1 cellular context compared by ENCODE assay signal in the genomic region with DNA sequence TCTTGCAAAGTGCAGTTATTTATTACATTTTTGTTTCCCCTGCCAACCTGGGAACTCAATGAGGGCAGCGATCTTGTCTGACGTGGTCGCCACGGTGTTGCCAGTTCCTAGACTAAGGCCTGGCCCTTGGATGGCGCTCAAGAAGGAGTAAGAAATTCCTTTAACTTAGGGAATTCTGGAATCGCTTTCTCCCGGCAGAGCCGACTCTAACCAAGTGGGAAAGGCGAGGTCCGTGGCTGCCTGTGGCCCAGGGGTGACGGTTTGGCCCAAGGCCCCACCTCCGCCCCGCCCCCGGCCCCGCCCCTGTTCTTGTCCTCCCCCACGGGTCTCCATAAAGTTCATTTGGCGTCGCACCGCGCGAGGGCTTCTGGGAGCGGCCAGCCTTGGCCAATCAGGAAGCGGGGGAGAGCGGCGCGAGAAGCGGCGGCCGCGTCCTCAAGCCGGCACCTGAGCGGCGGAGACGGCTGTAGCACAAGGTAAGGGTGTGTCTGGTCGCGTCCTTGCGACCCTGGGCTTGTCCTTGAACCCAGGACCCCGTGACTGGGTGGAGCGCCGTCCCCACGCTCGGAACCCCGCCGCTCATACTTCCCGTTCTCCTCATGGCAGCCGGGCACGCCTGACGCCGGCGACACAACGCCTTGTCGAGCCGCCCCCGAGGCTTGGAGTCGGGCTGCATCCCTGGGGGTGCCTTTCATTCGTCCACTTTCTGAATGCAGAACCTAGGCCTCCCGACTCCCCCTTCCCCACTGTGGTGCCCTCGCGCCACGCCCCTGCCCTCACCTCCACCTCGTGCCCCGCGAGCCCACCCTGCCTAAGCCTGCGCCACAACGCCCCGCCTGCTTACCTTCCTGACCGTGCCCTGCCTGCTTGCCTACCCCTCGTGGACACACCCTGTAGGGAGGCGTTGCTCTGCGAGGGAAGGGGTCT.
TF ChIP-seq lines count a peak whose summit lies in the region.

A gene (plus strand): TSS at position 394 of the 927 bp plus-strand sequence. CDS start 18,119 bp downstream, outside the sequence.

TF ChIP-seq in K562, 482 proteins besides CTCF, POLR2A, EP300 and RAD21 (continued from another document and continues in another):
- TF ChIP-seq, protein P1, sequence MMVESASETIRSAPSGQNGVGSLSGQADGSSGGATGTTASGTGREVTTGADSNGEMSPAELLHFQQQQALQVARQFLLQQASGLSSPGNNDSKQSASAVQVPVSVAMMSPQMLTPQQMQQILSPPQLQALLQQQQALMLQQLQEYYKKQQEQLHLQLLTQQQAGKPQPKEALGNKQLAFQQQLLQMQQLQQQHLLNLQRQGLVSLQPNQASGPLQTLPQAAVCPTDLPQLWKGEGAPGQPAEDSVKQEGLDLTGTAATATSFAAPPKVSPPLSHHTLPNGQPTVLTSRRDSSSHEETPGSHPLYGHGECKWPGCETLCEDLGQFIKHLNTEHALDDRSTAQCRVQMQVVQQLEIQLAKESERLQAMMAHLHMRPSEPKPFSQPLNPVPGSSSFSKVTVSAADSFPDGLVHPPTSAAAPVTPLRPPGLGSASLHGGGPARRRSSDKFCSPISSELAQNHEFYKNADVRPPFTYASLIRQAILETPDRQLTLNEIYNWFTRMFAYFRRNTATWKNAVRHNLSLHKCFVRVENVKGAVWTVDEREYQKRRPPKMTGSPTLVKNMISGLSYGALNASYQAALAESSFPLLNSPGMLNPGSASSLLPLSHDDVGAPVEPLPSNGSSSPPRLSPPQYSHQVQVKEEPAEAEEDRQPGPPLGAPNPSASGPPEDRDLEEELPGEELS (CRISPR knock-in tag; IDR thresholded peaks at IDR 0.05; ENCODE audit: borderline replicate concordance), result no peak
- TF ChIP-seq ZNF224 (CRISPR knock-in tag; IDR thresholded peaks at IDR 0.05) (no peak), PHB2 (IDR thresholded peaks at IDR 0.05; ENCODE audit: low read depth) (no peak), HDGF (IDR thresholded peaks at IDR 0.05) (no peak), CHD1 (IDR thresholded peaks at IDR 0.05; ENCODE audit: low read length) (peak; percentile 49), CHCHD3 (CRISPR knock-in tag; IDR thresholded peaks at IDR 0.05) (no peak), MYBL2 (IDR thresholded peaks at IDR 0.05; ENCODE audit: low read depth) (no peak), MYBL2 (CRISPR knock-in tag; IDR thresholded peaks at IDR 0.05; ENCODE audit: borderline replicate concordance) (0 out of 2 replicates have a peak, but pooled peaks have one; percentile 39), MCM2 (IDR thresholded peaks at IDR 0.05; ENCODE audit: low read depth) (no peak), DMBX1 (CRISPR knock-in tag; IDR thresholded peaks at IDR 0.05; ENCODE audit: borderline replicate concordance) (no peak), ZNF589 (CRISPR knock-in tag; IDR thresholded peaks at IDR 0.05; ENCODE audit: low read depth) (no peak), FOXK1 (CRISPR knock-in tag; IDR thresholded peaks at IDR 0.05; ENCODE audit: borderline replicate concordance) (no peak), HOXB6 (CRISPR knock-in tag; IDR thresholded peaks at IDR 0.05; ENCODE audit: borderline replicate concordance) (no peak), SMARCA4 (IDR thresholded peaks at IDR 0.05) (no peak), NR2C2 (CRISPR knock-in tag; IDR thresholded peaks at IDR 0.05) (no peak), NR2C2 (tag; IDR thresholded peaks at IDR 0.05) (peak; percentile 76), ZNF780A (CRISPR knock-in tag; IDR thresholded peaks at IDR 0.05) (no peak), YBX1 (IDR thresholded peaks at IDR 0.05) (no peak), JUN (IDR thresholded peaks at IDR 0.05; ENCODE audit: borderline replicate concordance, low read depth, low read length) (no peak), JUN (CRISPR knock-in tag; IDR thresholded peaks at IDR 0.05; ENCODE audit: borderline replicate concordance) (no peak), SAFB2 (IDR thresholded peaks at IDR 0.05; ENCODE audit: borderline replicate concordance, low read depth, low read length, severe bottlenecking) (no peak), STAT5A (IDR thresholded peaks at IDR 0.05; ENCODE audit: borderline replicate concordance, low read length) (no peak), RBM25 (IDR thresholded peaks at IDR 0.05; ENCODE audit: low read depth, low read length, severe bottlenecking) (peak; percentile 74), CBFA2T3 (IDR thresholded peaks at IDR 0.05) (no peak), ZNF23 (CRISPR knock-in tag; IDR thresholded peaks at IDR 0.05) (no peak)
- TF ChIP-seq, protein P2, sequence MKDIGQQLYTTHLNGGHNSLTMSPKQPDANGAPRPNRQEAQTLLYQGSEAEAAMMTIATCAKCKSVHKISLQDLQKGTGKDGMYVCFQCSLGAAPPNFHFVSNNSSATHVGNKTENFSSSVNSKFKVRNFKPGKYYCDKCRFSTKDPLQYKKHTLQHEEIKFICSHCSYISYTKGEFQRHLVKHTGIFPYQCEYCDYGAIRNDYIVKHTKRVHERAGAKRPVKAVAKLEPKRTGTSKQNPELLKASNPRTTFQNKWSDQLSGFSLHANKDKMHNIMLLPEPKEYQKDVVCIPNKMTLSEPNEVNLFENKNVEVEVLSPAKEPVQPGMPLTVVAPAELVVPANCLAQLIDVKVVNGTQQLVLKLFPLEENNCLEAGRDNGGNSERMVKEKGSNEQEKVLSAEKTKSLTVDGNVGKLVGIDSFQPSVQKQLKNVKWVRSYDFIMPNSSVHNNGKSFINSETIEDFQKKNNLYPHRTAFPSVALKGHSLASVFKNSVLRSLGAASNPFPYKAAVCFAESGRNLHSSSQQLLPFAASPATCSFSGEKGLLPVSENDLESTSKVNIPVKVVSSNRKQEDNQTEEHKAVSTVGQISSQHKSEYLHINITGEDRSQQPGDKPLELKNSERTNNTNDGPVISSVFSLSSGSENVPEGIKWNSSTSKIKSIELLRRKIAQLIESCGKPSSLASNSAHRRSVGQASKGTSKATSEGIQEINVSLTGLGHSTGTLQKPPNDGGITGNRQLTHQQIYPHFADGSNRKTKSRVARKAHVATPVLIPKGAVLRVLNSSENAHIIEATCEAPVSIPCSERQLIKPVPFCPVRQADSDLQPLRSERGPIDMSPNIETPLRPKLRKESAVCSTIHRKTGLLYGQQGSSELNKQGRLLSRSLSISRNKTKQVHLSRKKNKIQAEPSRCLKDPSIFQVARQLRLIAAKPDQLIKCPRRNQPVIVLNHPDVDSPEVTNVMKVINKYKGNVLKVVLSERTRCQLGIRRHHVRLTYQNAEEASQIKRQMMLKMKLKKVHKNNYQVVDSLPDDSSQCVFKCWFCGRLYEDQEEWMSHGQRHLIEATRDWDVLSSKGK (CRISPR knock-in tag; IDR thresholded peaks at IDR 0.05), result no peak
- TF ChIP-seq, protein P3, sequence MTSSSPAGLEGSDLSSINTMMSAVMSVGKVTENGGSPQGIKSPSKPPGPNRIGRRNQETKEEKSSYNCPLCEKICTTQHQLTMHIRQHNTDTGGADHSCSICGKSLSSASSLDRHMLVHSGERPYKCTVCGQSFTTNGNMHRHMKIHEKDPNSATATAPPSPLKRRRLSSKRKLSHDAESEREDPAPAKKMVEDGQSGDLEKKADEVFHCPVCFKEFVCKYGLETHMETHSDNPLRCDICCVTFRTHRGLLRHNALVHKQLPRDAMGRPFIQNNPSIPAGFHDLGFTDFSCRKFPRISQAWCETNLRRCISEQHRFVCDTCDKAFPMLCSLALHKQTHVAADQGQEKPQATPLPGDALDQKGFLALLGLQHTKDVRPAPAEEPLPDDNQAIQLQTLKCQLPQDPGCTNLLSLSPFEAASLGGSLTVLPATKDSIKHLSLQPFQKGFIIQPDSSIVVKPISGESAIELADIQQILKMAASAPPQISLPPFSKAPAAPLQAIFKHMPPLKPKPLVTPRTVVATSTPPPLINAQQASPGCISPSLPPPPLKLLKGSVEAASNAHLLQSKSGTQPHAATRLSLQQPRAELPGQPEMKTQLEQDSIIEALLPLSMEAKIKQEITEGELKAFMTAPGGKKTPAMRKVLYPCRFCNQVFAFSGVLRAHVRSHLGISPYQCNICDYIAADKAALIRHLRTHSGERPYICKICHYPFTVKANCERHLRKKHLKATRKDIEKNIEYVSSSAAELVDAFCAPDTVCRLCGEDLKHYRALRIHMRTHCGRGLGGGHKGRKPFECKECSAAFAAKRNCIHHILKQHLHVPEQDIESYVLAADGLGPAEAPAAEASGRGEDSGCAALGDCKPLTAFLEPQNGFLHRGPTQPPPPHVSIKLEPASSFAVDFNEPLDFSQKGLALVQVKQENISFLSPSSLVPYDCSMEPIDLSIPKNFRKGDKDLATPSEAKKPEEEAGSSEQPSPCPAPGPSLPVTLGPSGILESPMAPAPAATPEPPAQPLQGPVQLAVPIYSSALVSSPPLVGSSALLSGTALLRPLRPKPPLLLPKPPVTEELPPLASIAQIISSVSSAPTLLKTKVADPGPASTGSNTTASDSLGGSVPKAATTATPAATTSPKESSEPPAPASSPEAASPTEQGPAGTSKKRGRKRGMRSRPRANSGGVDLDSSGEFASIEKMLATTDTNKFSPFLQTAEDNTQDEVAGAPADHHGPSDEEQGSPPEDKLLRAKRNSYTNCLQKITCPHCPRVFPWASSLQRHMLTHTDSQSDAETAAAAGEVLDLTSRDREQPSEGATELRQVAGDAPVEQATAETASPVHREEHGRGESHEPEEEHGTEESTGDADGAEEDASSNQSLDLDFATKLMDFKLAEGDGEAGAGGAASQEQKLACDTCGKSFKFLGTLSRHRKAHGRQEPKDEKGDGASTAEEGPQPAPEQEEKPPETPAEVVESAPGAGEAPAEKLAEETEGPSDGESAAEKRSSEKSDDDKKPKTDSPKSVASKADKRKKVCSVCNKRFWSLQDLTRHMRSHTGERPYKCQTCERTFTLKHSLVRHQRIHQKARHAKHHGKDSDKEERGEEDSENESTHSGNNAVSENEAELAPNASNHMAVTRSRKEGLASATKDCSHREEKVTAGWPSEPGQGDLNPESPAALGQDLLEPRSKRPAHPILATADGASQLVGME (CRISPR knock-in tag; IDR thresholded peaks at IDR 0.05), result no peak
- TF ChIP-seq, protein P4, sequence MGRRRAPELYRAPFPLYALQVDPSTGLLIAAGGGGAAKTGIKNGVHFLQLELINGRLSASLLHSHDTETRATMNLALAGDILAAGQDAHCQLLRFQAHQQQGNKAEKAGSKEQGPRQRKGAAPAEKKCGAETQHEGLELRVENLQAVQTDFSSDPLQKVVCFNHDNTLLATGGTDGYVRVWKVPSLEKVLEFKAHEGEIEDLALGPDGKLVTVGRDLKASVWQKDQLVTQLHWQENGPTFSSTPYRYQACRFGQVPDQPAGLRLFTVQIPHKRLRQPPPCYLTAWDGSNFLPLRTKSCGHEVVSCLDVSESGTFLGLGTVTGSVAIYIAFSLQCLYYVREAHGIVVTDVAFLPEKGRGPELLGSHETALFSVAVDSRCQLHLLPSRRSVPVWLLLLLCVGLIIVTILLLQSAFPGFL (CRISPR knock-in tag; IDR thresholded peaks at IDR 0.05), result no peak
- TF ChIP-seq, protein P5, sequence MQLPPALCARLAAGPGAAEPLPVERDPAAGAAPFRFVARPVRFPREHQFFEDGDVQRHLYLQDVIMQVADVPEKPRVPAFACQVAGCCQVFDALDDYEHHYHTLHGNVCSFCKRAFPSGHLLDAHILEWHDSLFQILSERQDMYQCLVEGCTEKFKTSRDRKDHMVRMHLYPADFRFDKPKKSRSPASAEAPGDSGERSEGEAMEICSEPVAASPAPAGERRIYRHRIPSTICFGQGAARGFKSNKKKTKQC (CRISPR knock-in tag; IDR thresholded peaks at IDR 0.05), result peak; percentile 35; the same call in 1 of the 2 replicates
- TF ChIP-seq, protein P6, sequence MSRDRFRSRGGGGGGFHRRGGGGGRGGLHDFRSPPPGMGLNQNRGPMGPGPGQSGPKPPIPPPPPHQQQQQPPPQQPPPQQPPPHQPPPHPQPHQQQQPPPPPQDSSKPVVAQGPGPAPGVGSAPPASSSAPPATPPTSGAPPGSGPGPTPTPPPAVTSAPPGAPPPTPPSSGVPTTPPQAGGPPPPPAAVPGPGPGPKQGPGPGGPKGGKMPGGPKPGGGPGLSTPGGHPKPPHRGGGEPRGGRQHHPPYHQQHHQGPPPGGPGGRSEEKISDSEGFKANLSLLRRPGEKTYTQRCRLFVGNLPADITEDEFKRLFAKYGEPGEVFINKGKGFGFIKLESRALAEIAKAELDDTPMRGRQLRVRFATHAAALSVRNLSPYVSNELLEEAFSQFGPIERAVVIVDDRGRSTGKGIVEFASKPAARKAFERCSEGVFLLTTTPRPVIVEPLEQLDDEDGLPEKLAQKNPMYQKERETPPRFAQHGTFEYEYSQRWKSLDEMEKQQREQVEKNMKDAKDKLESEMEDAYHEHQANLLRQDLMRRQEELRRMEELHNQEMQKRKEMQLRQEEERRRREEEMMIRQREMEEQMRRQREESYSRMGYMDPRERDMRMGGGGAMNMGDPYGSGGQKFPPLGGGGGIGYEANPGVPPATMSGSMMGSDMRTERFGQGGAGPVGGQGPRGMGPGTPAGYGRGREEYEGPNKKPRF (IDR thresholded peaks at IDR 0.05; ENCODE audit: low read depth, low read length), result no peak
- TF ChIP-seq, protein P7, sequence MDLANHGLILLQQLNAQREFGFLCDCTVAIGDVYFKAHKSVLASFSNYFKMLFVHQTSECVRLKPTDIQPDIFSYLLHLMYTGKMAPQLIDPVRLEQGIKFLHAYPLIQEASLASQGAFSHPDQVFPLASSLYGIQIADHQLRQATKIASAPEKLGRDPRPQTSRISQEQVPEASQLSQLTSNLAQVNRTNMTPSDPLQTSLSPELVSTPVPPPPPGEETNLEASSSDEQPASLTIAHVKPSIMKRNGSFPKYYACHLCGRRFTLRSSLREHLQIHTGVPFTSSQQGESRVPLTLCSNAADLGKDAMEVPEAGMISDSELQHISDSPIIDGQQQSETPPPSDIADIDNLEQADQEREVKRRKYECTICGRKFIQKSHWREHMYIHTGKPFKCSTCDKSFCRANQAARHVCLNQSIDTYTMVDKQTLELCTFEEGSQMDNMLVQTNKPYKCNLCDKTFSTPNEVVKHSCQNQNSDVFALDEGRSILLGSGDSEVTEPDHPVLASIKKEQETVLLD (IDR thresholded peaks at IDR 0.05), result no peak
- TF ChIP-seq, protein P8, sequence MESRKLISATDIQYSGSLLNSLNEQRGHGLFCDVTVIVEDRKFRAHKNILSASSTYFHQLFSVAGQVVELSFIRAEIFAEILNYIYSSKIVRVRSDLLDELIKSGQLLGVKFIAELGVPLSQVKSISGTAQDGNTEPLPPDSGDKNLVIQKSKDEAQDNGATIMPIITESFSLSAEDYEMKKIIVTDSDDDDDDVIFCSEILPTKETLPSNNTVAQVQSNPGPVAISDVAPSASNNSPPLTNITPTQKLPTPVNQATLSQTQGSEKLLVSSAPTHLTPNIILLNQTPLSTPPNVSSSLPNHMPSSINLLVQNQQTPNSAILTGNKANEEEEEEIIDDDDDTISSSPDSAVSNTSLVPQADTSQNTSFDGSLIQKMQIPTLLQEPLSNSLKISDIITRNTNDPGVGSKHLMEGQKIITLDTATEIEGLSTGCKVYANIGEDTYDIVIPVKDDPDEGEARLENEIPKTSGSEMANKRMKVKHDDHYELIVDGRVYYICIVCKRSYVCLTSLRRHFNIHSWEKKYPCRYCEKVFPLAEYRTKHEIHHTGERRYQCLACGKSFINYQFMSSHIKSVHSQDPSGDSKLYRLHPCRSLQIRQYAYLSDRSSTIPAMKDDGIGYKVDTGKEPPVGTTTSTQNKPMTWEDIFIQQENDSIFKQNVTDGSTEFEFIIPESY (CRISPR knock-in tag; IDR thresholded peaks at IDR 0.05), result no peak
- TF ChIP-seq, protein P9, sequence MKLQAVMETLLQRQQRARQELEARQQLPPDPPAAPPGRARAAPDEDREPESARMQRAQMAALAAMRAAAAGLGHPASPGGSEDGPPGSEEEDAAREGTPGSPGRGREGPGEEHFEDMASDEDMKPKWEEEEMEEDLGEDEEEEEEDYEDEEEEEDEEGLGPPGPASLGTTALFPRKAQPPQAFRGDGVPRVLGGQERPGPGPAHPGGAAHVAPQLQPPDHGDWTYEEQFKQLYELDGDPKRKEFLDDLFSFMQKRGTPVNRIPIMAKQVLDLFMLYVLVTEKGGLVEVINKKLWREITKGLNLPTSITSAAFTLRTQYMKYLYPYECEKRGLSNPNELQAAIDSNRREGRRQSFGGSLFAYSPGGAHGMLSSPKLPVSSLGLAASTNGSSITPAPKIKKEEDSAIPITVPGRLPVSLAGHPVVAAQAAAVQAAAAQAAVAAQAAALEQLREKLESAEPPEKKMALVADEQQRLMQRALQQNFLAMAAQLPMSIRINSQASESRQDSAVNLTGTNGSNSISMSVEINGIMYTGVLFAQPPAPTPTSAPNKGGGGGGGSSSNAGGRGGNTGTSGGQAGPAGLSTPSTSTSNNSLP (IDR thresholded peaks at IDR 0.05; ENCODE audit: borderline replicate concordance, low read depth, low read length), result no peak
